8 cellular contexts compared by ENCODE assay signal in genomic region chr7:75359542-75359848, GRCh38. TPM values are rescaled to one million over a fixed set of nuclear protein-coding genes. Genes with fewer than 3 reads are reported as not detected.
DNase-seq lines count a peak whose midpoint lies in the region; ATAC-seq and TF ChIP-seq lines count a peak whose summit lies in the region.
"Not testable (repeated sequence)": the region's sequence is repeated elsewhere in the genome, so short reads cannot be mapped to it uniquely, and the experiment has no call there.

No MANE protein-coding gene starts in this region.

- H3K4me3 ChIP-seq in MM.1S (ENCODE audit: low read length), result not testable (repeated sequence)
- H3K4me3 ChIP-seq in esophagus muscularis mucosa (peak overlapping the region in 3 of 4 donors; percentile 43 to 50 (median 46)), transverse colon (peak overlapping the region in 2 of 4 donors; percentile 34 to 47)

- intact Hi-C loops in esophagus muscularis mucosa (cut with DNase I); transverse colon (cut with DNase I; ENCODE audit: low total_unique reads): not testable (repeated sequence)

- H3K36me3 Mint-ChIP-seq in natural killer cell treated with Interleukin-12 subunit alpha and Interleukin-12 subunit beta and Interleukin-15 and Interleukin-18, amount 100 ng/mL, for 72 hours, result not testable (repeated sequence)

- H3K4me3 Mint-ChIP-seq in natural killer cell treated with Interleukin-12 subunit alpha and Interleukin-12 subunit beta and Interleukin-15 and Interleukin-18, amount 100 ng/mL, for 72 hours, result not testable (repeated sequence)

- peak overlapping the region; percentile 43; the same call in 1 of the 2 replicates for H3K9ac ChIP-seq in MM.1S (ENCODE audit: low read length)

- H3K36me3 ChIP-seq in MM.1S (replicated peaks; ENCODE audit: insufficient read depth, low read length); esophagus muscularis mucosa; transverse colon: not testable (repeated sequence)

- not testable (repeated sequence) for H3K4me1 Mint-ChIP-seq in natural killer cell treated with Interleukin-12 subunit alpha and Interleukin-12 subunit beta and Interleukin-15 and Interleukin-18, amount 100 ng/mL, for 72 hours (ENCODE audit: low read depth in 2 of 2)

- not testable (repeated sequence) for H3K9me2 ChIP-seq in MM.1S (replicated peaks; ENCODE audit: insufficient read depth, low read length)

- not testable (repeated sequence) for TF ChIP-seq EP300 in esophagus muscularis mucosa (IDR thresholded peaks at IDR 0.05); transverse colon (IDR thresholded peaks at IDR 0.05; ENCODE audit: low read depth)

- not testable (repeated sequence) for H3K9me3 ChIP-seq in MM.1S (replicated peaks; ENCODE audit: insufficient read depth, low read length); esophagus muscularis mucosa; transverse colon

- H2AFZ ChIP-seq in MM.1S (ENCODE audit: low read length), result not testable (repeated sequence)

- H3K27ac ChIP-seq in MM.1S (ENCODE audit: low read length), result peak overlapping the region; percentile 52; the same call in 1 of the 2 replicates
- peak overlapping the region in 3 of 4 donors; percentile 71 to 75 (median 74) for H3K27ac ChIP-seq in esophagus muscularis mucosa (replicated peaks in 1 of 4)
- peak overlapping the region in 3 of 4 donors; percentile 67 to 80 (median 74) for H3K27ac ChIP-seq in transverse colon

- in situ Hi-C loops in transverse colon (cut with MboI; ENCODE audit: low pct_ligation_motif_present in 1 of 4, low pct_unique_long_range_greater_than_20kb in 1 of 4, low sequenced_read_pairs in 3 of 4), result not testable (repeated sequence)

- H3K79me2 ChIP-seq in MM.1S (ENCODE audit: low read length), result not testable (repeated sequence)

- not testable (repeated sequence) for H3K4me2 ChIP-seq in MM.1S (ENCODE audit: low read depth, low read length)

- not testable (repeated sequence) for H4K20me1 ChIP-seq in MM.1S (ENCODE audit: insufficient read depth, low read length)

- H3K9me3 Mint-ChIP-seq in natural killer cell treated with Interleukin-12 subunit alpha and Interleukin-12 subunit beta and Interleukin-15 and Interleukin-18, amount 100 ng/mL, for 72 hours, result not testable (repeated sequence)

- no CpG with 5 or more reads among the region's 29 CpGs for WGBS in esophagus muscularis mucosa
- no CpG with 5 or more reads among the region's 29 CpGs for WGBS in transverse colon (ENCODE audit: low coverage in 1 of 2), 2 donors

- TF ChIP-seq POLR2A in esophagus muscularis mucosa (IDR thresholded peaks at IDR 0.05; ENCODE audit: low read depth); transverse colon (IDR thresholded peaks at IDR 0.05): not testable (repeated sequence)

- peak; percentile 61 for ATAC-seq in GM18511 (IDR thresholded peaks at IDR 0.05; ENCODE audit: unreplicated experiment)
- ATAC-seq in GM21737 (IDR thresholded peaks at IDR 0.05; ENCODE audit: unreplicated experiment), result peak; percentile 67
- peak; percentile 45 for ATAC-seq in HG03066 (IDR thresholded peaks at IDR 0.05; ENCODE audit: low read depth, unreplicated experiment)
- ATAC-seq in natural killer cell treated with Interleukin-12 subunit alpha and Interleukin-12 subunit beta and Interleukin-15 and Interleukin-18, amount 100 ng/mL, for 72 hours, result peak; percentile 89 to 90

- not testable (repeated sequence) for H3K4me1 ChIP-seq in MM.1S (ENCODE audit: low read length); esophagus muscularis mucosa; transverse colon

- not testable (repeated sequence) for H3K27ac Mint-ChIP-seq in natural killer cell treated with Interleukin-12 subunit alpha and Interleukin-12 subunit beta and Interleukin-15 and Interleukin-18, amount 100 ng/mL, for 72 hours

- TF ChIP-seq CTCF in MM.1S (IDR thresholded peaks at IDR 0.05; ENCODE audit: low read length); esophagus muscularis mucosa (IDR thresholded peaks at IDR 0.05); transverse colon (IDR thresholded peaks at IDR 0.05): not testable (repeated sequence)

- not testable (repeated sequence) for DNase-seq in MM.1S; esophagus muscularis mucosa (ENCODE audit: extremely low spot score); transverse colon
- DNase-seq in activated T-cell treated with anti-CD3 and anti-CD28 coated beads, Interleukin-2, amount 50 U/mL, for 1 hour, result peak; percentile 35
- peak; percentile 54 for DNase-seq in natural killer cell treated with Interleukin-12 subunit alpha and Interleukin-12 subunit beta and Interleukin-15 and Interleukin-18, amount 100 ng/mL, for 72 hours (ENCODE audit: low spot score)

- not testable (repeated sequence) for H3K27me3 ChIP-seq in MM.1S (replicated peaks; ENCODE audit: insufficient read depth, low read length); esophagus muscularis mucosa; transverse colon

- not testable (repeated sequence) for H3K27me3 Mint-ChIP-seq in natural killer cell treated with Interleukin-12 subunit alpha and Interleukin-12 subunit beta and Interleukin-15 and Interleukin-18, amount 100 ng/mL, for 72 hours

- not testable (repeated sequence) for H3F3A ChIP-seq in MM.1S (ENCODE audit: insufficient read depth, low read length)

RNA-seq across cellular contexts. Expression of gene TRIM73, which starts 35.9 kb away (rescaled TPM):
- total RNA-seq in esophagus muscularis mucosa, result 1 to 10 TPM in 1 of 4 donors, under 1 TPM in 3; 0.69 to 1.7 (median 0.77) TPM
- total RNA-seq in natural killer cell treated with Interleukin-12 subunit alpha and Interleukin-12 subunit beta and Interleukin-15 and Interleukin-18, amount 100 ng/mL, for 72 hours, result 1 to 10 TPM; 2.1 to 5.2 TPM
- total RNA-seq in transverse colon, result 1 to 10 TPM in 2 of 4 donors, under 1 TPM in 2; 0.20 to 3.7 (median 1.7) TPM
